Comparison of ENCODE assay signal across 8 cellular contexts in the genomic region with DNA sequence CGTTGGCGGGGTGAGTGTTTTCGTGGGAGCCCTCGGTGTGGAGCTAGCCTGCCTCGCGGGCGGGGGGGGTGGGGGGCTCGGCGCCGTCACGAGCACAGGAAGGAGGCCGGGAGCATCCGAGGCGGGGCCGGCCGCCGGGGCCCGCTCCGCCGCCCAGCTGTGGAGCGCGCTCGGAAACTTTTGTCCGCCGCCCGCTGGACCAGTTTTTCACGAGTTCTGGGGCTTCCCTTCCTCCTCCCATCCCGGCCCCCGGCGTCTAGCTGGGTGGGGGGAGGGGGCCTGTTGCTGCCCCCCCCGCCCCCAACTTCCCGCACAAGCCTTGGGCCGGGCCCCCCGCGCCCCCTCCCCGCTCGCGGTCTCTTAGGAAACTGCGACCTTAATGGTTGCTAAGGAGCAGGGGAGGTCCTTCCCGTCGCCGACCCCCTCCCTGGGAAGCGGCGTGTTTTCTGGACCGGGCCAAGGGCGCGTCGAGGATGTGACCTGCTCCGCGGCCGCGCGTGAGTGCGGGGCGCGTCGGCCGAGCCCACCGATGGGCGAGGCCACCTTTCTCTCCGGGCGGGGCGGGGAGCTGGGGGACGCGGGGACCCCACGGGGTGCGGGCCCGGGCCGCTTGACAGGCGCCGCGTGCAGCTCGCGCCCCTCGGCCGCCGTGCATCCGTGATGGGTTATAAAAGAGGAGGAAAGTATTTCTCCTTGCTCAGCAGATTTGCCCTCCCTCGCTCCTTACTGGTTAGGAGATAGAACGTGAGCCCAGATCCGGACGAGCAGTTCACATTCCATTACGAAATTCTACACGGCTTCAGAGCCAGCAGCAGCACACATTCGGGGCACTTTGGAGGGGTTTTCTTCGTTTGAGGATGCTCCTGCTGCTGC. TPM values are rescaled to one million over a fixed set of nuclear protein-coding genes. Genes with fewer than 3 reads are reported as not detected.
DNase-seq lines count a peak whose midpoint lies in the region; ATAC-seq lines count a peak whose summit lies in the region.

No MANE protein-coding gene starts in this region.

- POLR2A ChIA-PET in activated CD4-positive, alpha-beta T cell treated with anti-CD3 and anti-CD28 coated beads, Interleukin-2, amount 10 ng/mL, durations not matched to agents 7 days and 5 days (lab: Charles Lee): no interaction called here

- H3K4me1 Mint-ChIP-seq in activated CD4-positive, alpha-beta T cell treated with anti-CD3 and anti-CD28 coated beads, Interleukin-2, amount 10 ng/mL, durations not matched to agents 7 days and 5 days: peaks cover 52% of the 10 kb centered on the region
- H3K4me1 Mint-ChIP-seq in stimulated activated naive B cell treated with anti-CD40 and anti-IgM and Interleukin-4, amounts not matched to agents 10 μg/mL and 1 μg/mL and 100 μg/mL, for 72 hours: peaks cover 29 to 52% of the 10 kb centered on the region in 2 donors

- CTCF ChIA-PET in activated CD4-positive, alpha-beta T cell treated with anti-CD3 and anti-CD28 coated beads, Interleukin-2, amount 10 ng/mL, durations not matched to agents 7 days and 5 days (lab: Charles Lee): interaction anchor here (1.1 kb wide), 1 partner anchor 26 kb away, joined by 4 read pairs; no protein-coding TSS in a partner anchor

- ATAC-seq in stimulated activated naive B cell treated with anti-CD40 and anti-IgM and Interleukin-4, amounts not matched to agents 10 μg/mL and 1 μg/mL and 100 μg/mL, for 72 hours (replicated peaks): peak in 1 of 2 donors; percentile 2
- no peak for ATAC-seq in GM18517 (IDR thresholded peaks at IDR 0.05; ENCODE audit: unreplicated experiment)

- peak overlapping the region; percentile 80 for H3K4me3 Mint-ChIP-seq in activated CD4-positive, alpha-beta T cell treated with anti-CD3 and anti-CD28 coated beads, Interleukin-2, amount 10 ng/mL, durations not matched to agents 7 days and 5 days
- peak overlapping the region; percentile 89 to 96 for H3K4me3 Mint-ChIP-seq in stimulated activated naive B cell treated with anti-CD40 and anti-IgM and Interleukin-4, amounts not matched to agents 10 μg/mL and 1 μg/mL and 100 μg/mL, for 72 hours

- H3K27me3 Mint-ChIP-seq in activated CD4-positive, alpha-beta T cell treated with anti-CD3 and anti-CD28 coated beads, Interleukin-2, amount 10 ng/mL, durations not matched to agents 7 days and 5 days: no peaks in the 10 kb centered on the region
- no peaks in the 10 kb centered on the region for H3K27me3 Mint-ChIP-seq in stimulated activated naive B cell treated with anti-CD40 and anti-IgM and Interleukin-4, amounts not matched to agents 10 μg/mL and 1 μg/mL and 100 μg/mL, for 72 hours

- peak overlapping the region; percentile 87 for H3K27ac Mint-ChIP-seq in activated CD4-positive, alpha-beta T cell treated with anti-CD3 and anti-CD28 coated beads, Interleukin-2, amount 10 ng/mL, durations not matched to agents 7 days and 5 days
- H3K27ac Mint-ChIP-seq in stimulated activated naive B cell treated with anti-CD40 and anti-IgM and Interleukin-4, amounts not matched to agents 10 μg/mL and 1 μg/mL and 100 μg/mL, for 72 hours: peak overlapping the region; percentile 92

- DNase-seq in DMS53 (lab: John Stamatoyannopoulos, UW) (peak; percentile 64), DMS53 treated with DMSO at 0.1 percent for 48 hours (lab: John Stamatoyannopoulos, UW; ENCODE audit: unreplicated experiment) (no peak), NCI-H2029 (lab: John Stamatoyannopoulos, UW) (peak; percentile 62), lung microvascular endothelial cell (ENCODE audit: low read depth in 2 of 2) (peak; percentile 72 to 82)
- peak; percentile 38 for DNase-seq in activated CD4-positive, alpha-beta T cell treated with anti-CD3 and anti-CD28 coated beads, Interleukin-2, amount 10 ng/mL, durations not matched to agents 7 days and 5 days
- peak; percentile 16 for DNase-seq in effector CD8-positive, alpha-beta T cell (lab: John Stamatoyannopoulos, UW)
- DNase-seq in stimulated activated naive B cell treated with anti-CD40 and anti-IgM and Interleukin-4, amounts not matched to agents 10 μg/mL and 1 μg/mL and 100 μg/mL, for 72 hours: no peak

- no peaks in the 10 kb centered on the region for H3K9me3 Mint-ChIP-seq in activated CD4-positive, alpha-beta T cell treated with anti-CD3 and anti-CD28 coated beads, Interleukin-2, amount 10 ng/mL, durations not matched to agents 7 days and 5 days
- H3K9me3 Mint-ChIP-seq in stimulated activated naive B cell treated with anti-CD40 and anti-IgM and Interleukin-4, amounts not matched to agents 10 μg/mL and 1 μg/mL and 100 μg/mL, for 72 hours: no peaks in the 10 kb centered on the region

- H3K36me3 Mint-ChIP-seq in activated CD4-positive, alpha-beta T cell treated with anti-CD3 and anti-CD28 coated beads, Interleukin-2, amount 10 ng/mL, durations not matched to agents 7 days and 5 days (ENCODE audit: low read depth): peaks cover 11% of the 10 kb centered on the region
- peaks cover 4 to 7% of the 10 kb centered on the region in 2 donors for H3K36me3 Mint-ChIP-seq in stimulated activated naive B cell treated with anti-CD40 and anti-IgM and Interleukin-4, amounts not matched to agents 10 μg/mL and 1 μg/mL and 100 μg/mL, for 72 hours

RNA-seq across cellular contexts. Expression of a gene that starts 1.4 kb away (rescaled TPM):
- 10 to 100 TPM; 27.2 to 30.1 TPM for total RNA-seq in activated CD4-positive, alpha-beta T cell treated with anti-CD3 and anti-CD28 coated beads, Interleukin-2, amount 10 ng/mL, durations not matched to agents 7 days and 5 days
- 10.2 and 17.5 TPM in 2 replicates for total RNA-seq in lung microvascular endothelial cell

Comparison
In these comparisons a context has a peak if more than half of its experiments do, and no peak if none do; other contexts are left out.
1. DNase-seq: peak in DMS53 (single experiment), NCI-H2029 (single experiment), activated CD4-positive, alpha-beta T cell treated with anti-CD3 and anti-CD28 coated beads, Interleukin-2, amount 10 ng/mL, durations not matched to agents 7 days and 5 days (single experiment), effector CD8-positive, alpha-beta T cell (single experiment) and lung microvascular endothelial cell (2 of 2); none in DMS53 treated with DMSO at 0.1 percent for 48 hours (single experiment) and stimulated activated naive B cell treated with anti-CD40 and anti-IgM and Interleukin-4, amounts not matched to agents 10 μg/mL and 1 μg/mL and 100 μg/mL, for 72 hours (single experiment).